In genomic region chr20:22746957-22747356, GRCh38 we compare ENCODE assay signal across 27 cellular contexts.
"Had no signal": no experiment of that assay in that cellular context is flagged by ENCODE, and none has a peak within 500 bp of the region (broad histone marks: within the 10 kb centered on the region; RNA-seq: fewer than 3 reads in every experiment).

No MANE protein-coding gene starts in this region.

- H3K9me3 ChIP-seq: colonic mucosa, esophagus squamous epithelium, gastrocnemius medialis had no signal

- ATAC-seq: effector memory CD8-positive, alpha-beta T cell; esophagus mucosa; foreskin keratinocyte; gastrocnemius medialis; gastroesophageal sphincter; heart left ventricle; heart right ventricle had no signal

- FAIRE-seq: colon, endometrium, endothelial cell of umbilical vein, frontal cortex had no signal

- H3K4me1 ChIP-seq: colonic mucosa, gastrocnemius medialis, heart left ventricle, heart right ventricle had no signal

- DNase-seq: colonic mucosa; cortex of kidney; dermis blood vessel endothelial cell; dorsolateral prefrontal cortex; effector CD4-positive, alpha-beta T cell; effector CD8-positive, alpha-beta T cell; effector memory CD4-positive, alpha-beta T cell; effector memory CD8-positive, alpha-beta T cell; endodermal cell; erythroblast; esophagus squamous epithelium; foreskin fibroblast; foreskin keratinocyte; foreskin melanocyte; gastrocnemius medialis; glutamatergic neuron; head of caudate nucleus; heart left ventricle; heart right ventricle had no signal

- H3K36me3 ChIP-seq: colonic mucosa, esophagus muscularis mucosa, esophagus squamous epithelium, gastrocnemius medialis, gastroesophageal sphincter, heart left ventricle, heart right ventricle had no signal

- H3K27ac ChIP-seq: colonic mucosa, dorsolateral prefrontal cortex, epithelial cell of prostate, esophagus muscularis mucosa, esophagus squamous epithelium, foreskin keratinocyte, gastrocnemius medialis, gastroesophageal sphincter, heart left ventricle, heart right ventricle had no signal

- H3K4me3 ChIP-seq: colonic mucosa, dorsolateral prefrontal cortex, esophagus muscularis mucosa, esophagus squamous epithelium, gastrocnemius medialis, gastroesophageal sphincter, heart left ventricle, heart right ventricle had no signal

- H3K27me3 ChIP-seq: colonic mucosa, esophagus squamous epithelium, foreskin keratinocyte, gastrocnemius medialis, gastroesophageal sphincter, heart left ventricle, heart right ventricle had no signal
